Comparison of ENCODE assay signal across 1 cellular context in the genomic region with DNA sequence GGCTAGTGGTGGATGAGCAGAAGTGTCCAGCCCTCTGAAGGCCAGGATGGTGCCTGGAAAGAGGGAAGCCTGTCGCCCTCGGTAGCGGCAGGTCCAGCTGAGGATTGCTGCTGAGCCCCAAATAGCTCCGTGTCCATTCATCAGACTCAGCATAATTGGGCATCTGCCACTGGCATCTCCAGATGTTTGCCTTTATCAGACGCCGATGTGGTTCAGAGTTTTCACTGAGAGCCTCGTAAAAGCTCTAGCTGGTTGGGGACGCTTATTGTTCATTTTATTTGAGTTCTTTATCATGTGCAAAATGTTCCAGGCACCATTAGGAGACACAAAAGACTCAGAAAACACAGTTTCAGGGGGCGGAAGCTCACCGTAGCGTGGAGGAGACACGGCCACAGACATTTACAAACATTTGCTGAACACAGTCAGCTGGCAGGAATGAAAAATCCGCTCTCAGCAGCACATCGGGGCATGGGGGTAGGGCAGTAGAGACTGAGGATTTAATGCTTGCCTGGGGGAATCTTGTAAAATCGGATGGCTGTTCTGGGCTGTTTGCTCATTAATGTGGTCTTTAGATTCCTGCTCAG.
A peak's percentile ranks its signal among the peaks of the same experiment; 100 is the strongest.
TF ChIP-seq lines count a peak whose summit lies in the region.

No MANE protein-coding gene starts in this region.

TF ChIP-seq in IMR-90, 13 proteins besides CTCF, POLR2A, EP300 and RAD21:
- TF ChIP-seq, protein P1, sequence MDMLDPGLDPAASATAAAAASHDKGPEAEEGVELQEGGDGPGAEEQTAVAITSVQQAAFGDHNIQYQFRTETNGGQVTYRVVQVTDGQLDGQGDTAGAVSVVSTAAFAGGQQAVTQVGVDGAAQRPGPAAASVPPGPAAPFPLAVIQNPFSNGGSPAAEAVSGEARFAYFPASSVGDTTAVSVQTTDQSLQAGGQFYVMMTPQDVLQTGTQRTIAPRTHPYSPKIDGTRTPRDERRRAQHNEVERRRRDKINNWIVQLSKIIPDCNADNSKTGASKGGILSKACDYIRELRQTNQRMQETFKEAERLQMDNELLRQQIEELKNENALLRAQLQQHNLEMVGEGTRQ (IDR thresholded peaks at IDR 0.05; ENCODE audit: low read depth, low read length), result peak; percentile 13; the same call in 1 of the 2 replicates
- TF ChIP-seq MAFK (IDR thresholded peaks at IDR 0.05; ENCODE audit: low read depth, low read length), result 0 out of 2 replicates have a peak, but pooled peaks have one; percentile 46
- no peak for TF ChIP-seq FOS (IDR thresholded peaks at IDR 0.05; ENCODE audit: low read depth, low read length)
- no peak for TF ChIP-seq CEBPB (IDR thresholded peaks at IDR 0.05; ENCODE audit: low read depth, low read length)
- TF ChIP-seq RFX5 (IDR thresholded peaks at IDR 0.05; ENCODE audit: low read depth, low read length), result no peak
